ENCODE assay signal across 15 cellular contexts in genomic region chr13:73254827-73255226, GRCh38.
"Had no signal": no experiment of that assay in that cellular context is flagged by ENCODE, and none has a peak within 500 bp of the region (broad histone marks: within the 10 kb centered on the region; RNA-seq: fewer than 3 reads in every experiment).

No MANE protein-coding gene starts in this region.

- H2AFZ ChIP-seq: hepatocyte had no signal

- H3K4me1 ChIP-seq: right lobe of liver had no signal

- DNase-seq: activated CD4-positive, alpha-beta memory T cell treated with anti-CD3 and anti-CD28 coated beads, Interleukin-2, amount 10 ng/mL, durations not matched to agents 7 days and 5 days; activated CD4-positive, CD25-positive, alpha-beta regulatory T cell treated with anti-CD3 and anti-CD28 coated beads, Interleukin-2, amount 50 U/mL, for 72 hours; activated CD8-positive, alpha-beta memory T cell treated with anti-CD3 and anti-CD28 coated beads, Interleukin-2, amount 50 U/mL, for 4 hours; activated naive CD8-positive, alpha-beta T cell treated with anti-CD3 and anti-CD28 coated beads, Interleukin-2, amount 10 ng/mL, durations not matched to agents 7 days and 5 days; anterior cingulate cortex; dorsolateral prefrontal cortex; left cardiac atrium; naive thymus-derived CD8-positive, alpha-beta T cell; right lobe of liver; stimulated activated CD4-positive, alpha-beta T cell treated with anti-CD3 and anti-CD28 coated beads, Interleukin-1b, Interleukin-23, amount 100 ng/mL, for 48 hours; stimulated activated naive CD4-positive, alpha-beta T cell; substantia nigra; SW 1271 had no signal

- H3K27me3 ChIP-seq: hepatocyte, neutrophil, right lobe of liver had no signal

- ATAC-seq: left cardiac atrium; naive thymus-derived CD8-positive, alpha-beta T cell; right lobe of liver had no signal

- H3K27ac ChIP-seq: dorsolateral prefrontal cortex, hepatocyte, right lobe of liver had no signal

- H3K4me3 ChIP-seq: dorsolateral prefrontal cortex, hepatocyte, right lobe of liver had no signal

- H3K4me2 ChIP-seq: hepatocyte had no signal

- H3K79me2 ChIP-seq: hepatocyte had no signal

- H3K36me3 ChIP-seq: neutrophil, right lobe of liver had no signal

- H3K9me3 ChIP-seq: neutrophil, right lobe of liver had no signal
